In genomic region chr5:98905857-98906688, GRCh38 we compare ENCODE assay signal across 8 cellular contexts. TPM values are rescaled to one million over a fixed set of nuclear protein-coding genes. Genes with fewer than 3 reads are reported as not detected.
DNase-seq lines count a peak whose midpoint lies in the region; TF ChIP-seq lines count a peak whose summit lies in the region.

No MANE protein-coding gene starts in this region.

- no peak overlapping the region for H3K4me3 Mint-ChIP-seq in activated CD4-positive, alpha-beta T cell treated with anti-CD3 and anti-CD28 coated beads, Interleukin-2, amount 10 ng/mL, durations not matched to agents 24 days and 14 days

- peaks cover 23 to 43% of the 10 kb centered on the region in 2 experiments for H3K36me3 ChIP-seq in HEK293 (ENCODE audit: control insufficient read depth in 2 of 2, insufficient read depth in 1 of 2, low read length in 2 of 2)

- no peak overlapping the region for H3K27ac ChIP-seq in HEK293 (ENCODE audit: extremely low read depth, low read depth, low read length)

- H3K4me3 ChIP-seq in HEK293 (ENCODE audit: low read depth, low read length) (no peak overlapping the region), choroid plexus epithelial cell (ENCODE audit: low read depth, low read length) (no peak overlapping the region)

- peaks cover 31% of the 10 kb centered on the region for H3K4me1 Mint-ChIP-seq in activated CD4-positive, alpha-beta T cell treated with anti-CD3 and anti-CD28 coated beads, Interleukin-2, amount 10 ng/mL, durations not matched to agents 24 days and 14 days

- TF ChIP-seq CTCF in HEK293 (tag by site-specific recombination; IDR thresholded peaks at IDR 0.05) (no peak), choroid plexus epithelial cell (conservative IDR thresholded peaks at IDR 0.05; ENCODE audit: low read depth, low read length) (peak; percentile 57)

- CTCF ChIA-PET in HEK293 (lab: Yijun Ruan, JAX), result interaction anchor here (0.6 to 3.5 kb wide), 8 partner anchors 12 to 446 kb away, joined by 3 to 39 read pairs (median 4); no protein-coding TSS in a partner anchor

- no peaks in the 10 kb centered on the region for H3K9me3 Mint-ChIP-seq in activated CD4-positive, alpha-beta T cell treated with anti-CD3 and anti-CD28 coated beads, Interleukin-2, amount 10 ng/mL, durations not matched to agents 24 days and 14 days

- intact Hi-C loops in activated CD4-positive, alpha-beta T cell treated with anti-CD3 and anti-CD28 coated beads, Interleukin-2, amount 10 ng/mL, durations not matched to agents 24 days and 14 days (cut with micrococcal nuclease), result loop anchor here (1.0 kb wide), 3 partner anchors 21 to 154 kb away; no protein-coding TSS in a partner anchor

- no peaks in the 10 kb centered on the region for H3K27me3 Mint-ChIP-seq in activated CD4-positive, alpha-beta T cell treated with anti-CD3 and anti-CD28 coated beads, Interleukin-2, amount 10 ng/mL, durations not matched to agents 24 days and 14 days

- no peak for DNase-seq in activated CD4-positive, alpha-beta T cell treated with anti-CD3 and anti-CD28 coated beads, Interleukin-2, amount 10 ng/mL, durations not matched to agents 24 days and 14 days
- no peak for DNase-seq in activated CD4-positive, alpha-beta T cell treated with anti-CD3 and anti-CD28 coated beads, Interleukin-2, amount 50 U/mL, for 48 hours
- peak; percentile 61 for DNase-seq in NCI-H69 (lab: John Stamatoyannopoulos, UW)
- peak; percentile 72 for DNase-seq in choroid plexus epithelial cell (ENCODE audit: low read depth)
- DNase-seq in midbrain (lab: John Stamatoyannopoulos, UW), result peak; percentile 62
- no peak for DNase-seq in UCSD-AML1 (lab: John Stamatoyannopoulos, UW; ENCODE audit: unreplicated experiment)
- DNase-seq in stimulated activated CD8-positive, alpha-beta memory T cell treated with anti-CD3 and anti-CD28 coated beads, Interleukin-4, amount 100 ng/mL, for 48 hours, result no peak

- peaks cover 6% of the 10 kb centered on the region; the same call in 1 of the 2 replicates for H3K4me1 ChIP-seq in HEK293 (ENCODE audit: control insufficient read depth, insufficient read depth, low read length)

- POLR2A ChIA-PET in HEK293 (lab: Yijun Ruan, JAX), result no interaction called here

- peaks cover 25% of the 10 kb centered on the region for H3K36me3 Mint-ChIP-seq in activated CD4-positive, alpha-beta T cell treated with anti-CD3 and anti-CD28 coated beads, Interleukin-2, amount 10 ng/mL, durations not matched to agents 24 days and 14 days (ENCODE audit: low read depth)

- peak overlapping the region; percentile 1 for H3K27ac Mint-ChIP-seq in activated CD4-positive, alpha-beta T cell treated with anti-CD3 and anti-CD28 coated beads, Interleukin-2, amount 10 ng/mL, durations not matched to agents 24 days and 14 days

- H3K9me3 ChIP-seq in HEK293 (ENCODE audit: control insufficient read depth, insufficient read depth, low read depth, low read length), result no peaks in the 10 kb centered on the region

TF ChIP-seq in HEK293, 187 proteins besides CTCF, POLR2A, EP300 and RAD21:
- TF ChIP-seq ZNF654 (tag by site-specific recombination; IDR thresholded peaks at IDR 0.05; ENCODE audit: low read depth), result peak; percentile 66
- TF ChIP-seq, protein P1, sequence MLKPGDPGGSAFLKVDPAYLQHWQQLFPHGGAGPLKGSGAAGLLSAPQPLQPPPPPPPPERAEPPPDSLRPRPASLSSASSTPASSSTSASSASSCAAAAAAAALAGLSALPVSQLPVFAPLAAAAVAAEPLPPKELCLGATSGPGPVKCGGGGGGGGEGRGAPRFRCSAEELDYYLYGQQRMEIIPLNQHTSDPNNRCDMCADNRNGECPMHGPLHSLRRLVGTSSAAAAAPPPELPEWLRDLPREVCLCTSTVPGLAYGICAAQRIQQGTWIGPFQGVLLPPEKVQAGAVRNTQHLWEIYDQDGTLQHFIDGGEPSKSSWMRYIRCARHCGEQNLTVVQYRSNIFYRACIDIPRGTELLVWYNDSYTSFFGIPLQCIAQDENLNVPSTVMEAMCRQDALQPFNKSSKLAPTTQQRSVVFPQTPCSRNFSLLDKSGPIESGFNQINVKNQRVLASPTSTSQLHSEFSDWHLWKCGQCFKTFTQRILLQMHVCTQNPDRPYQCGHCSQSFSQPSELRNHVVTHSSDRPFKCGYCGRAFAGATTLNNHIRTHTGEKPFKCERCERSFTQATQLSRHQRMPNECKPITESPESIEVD (tag by site-specific recombination; IDR thresholded peaks at IDR 0.05), result 0 out of 2 replicates have a peak, but pooled peaks have one; percentile 14
- TF ChIP-seq ZNF239 (tag by site-specific recombination; IDR thresholded peaks at IDR 0.05), result no peak

RNA-seq across cellular contexts. Expression of gene CHD1, which starts 22.7 kb away (rescaled TPM):
- 74.2 and 80.6 TPM in 2 replicates for total RNA-seq in activated CD4-positive, alpha-beta T cell treated with anti-CD3 and anti-CD28 coated beads, Interleukin-2, amount 10 ng/mL, durations not matched to agents 24 days and 14 days

Comparison
In these comparisons a context has a peak if more than half of its experiments do, and no peak if none do; other contexts are left out.
1. DNase-seq: peak in NCI-H69 (single experiment), choroid plexus epithelial cell (single experiment) and midbrain (single experiment); none in activated CD4-positive, alpha-beta T cell treated with anti-CD3 and anti-CD28 coated beads, Interleukin-2, amount 10 ng/mL, durations not matched to agents 24 days and 14 days (single experiment), activated CD4-positive, alpha-beta T cell treated with anti-CD3 and anti-CD28 coated beads, Interleukin-2, amount 50 U/mL, for 48 hours (0 of 2), UCSD-AML1 (single experiment) and stimulated activated CD8-positive, alpha-beta memory T cell treated with anti-CD3 and anti-CD28 coated beads, Interleukin-4, amount 100 ng/mL, for 48 hours (single experiment).